In genomic region chr11:116881153-116881552, GRCh38 we compare ENCODE assay signal across 28 cellular contexts. TPM values are rescaled to one million over a fixed set of nuclear protein-coding genes. Genes with fewer than 3 reads are reported as not detected.
DNase-seq lines count a peak whose midpoint lies in the region; ATAC-seq and TF ChIP-seq lines count a peak whose summit lies in the region.
"Had no signal": no experiment of that assay in that cellular context is flagged by ENCODE, and none has a peak within 500 bp of the region (broad histone marks: within the 10 kb centered on the region; RNA-seq: fewer than 3 reads in every experiment).

No MANE protein-coding gene starts in this region.

- no peaks in the 10 kb centered on the region for H3K9me3 Mint-ChIP-seq in neural progenitor cell
- H3K9me3 Mint-ChIP-seq: activated B cell treated with CpG ODN at 0.5 μM for 24 hours; CD4-positive, alpha-beta T cell; central memory CD8-positive, alpha-beta T cell; T-helper 2 cell treated with Interferon-gamma antibody and Interleukin-4, amounts not matched to agents 5 μg/mL and 100 μg/mL, for 36 hours had no signal

- no peak overlapping the region for H3K4me3 ChIP-seq in foreskin fibroblast (ENCODE audit: low read depth in 1 of 2, low read length in 2 of 2)
- H3K4me3 ChIP-seq in neural progenitor cell = no peak overlapping the region
- H3K4me3 ChIP-seq in uterus = no peak overlapping the region
- H3K4me3 ChIP-seq: esophagus squamous epithelium, heart right ventricle, right atrium auricular region, SK-N-MC, suprapubic skin had no signal

- peaks cover 5% of the 10 kb centered on the region for H4K20me1 ChIP-seq in neural progenitor cell (ENCODE audit: low read depth)

- H3K4me1 Mint-ChIP-seq in neural progenitor cell = peaks cover 6% of the 10 kb centered on the region

- peaks cover 1% of the 10 kb centered on the region for H3K36me3 Mint-ChIP-seq in neural progenitor cell

- H3K9me3 ChIP-seq in neural progenitor cell (ENCODE audit: low read depth) = no peaks in the 10 kb centered on the region
- H3K9me3 ChIP-seq in uterus = no peaks in the 10 kb centered on the region
- H3K9me3 ChIP-seq: esophagus squamous epithelium, heart right ventricle, right atrium auricular region, suprapubic skin had no signal

- H3K27ac ChIP-seq in neural progenitor cell = no peak overlapping the region
- H3K27ac ChIP-seq in uterus = no peak overlapping the region
- H3K27ac ChIP-seq: esophagus squamous epithelium, heart right ventricle, right atrium auricular region, SK-N-MC, suprapubic skin had no signal

- H3K27me3 Mint-ChIP-seq in neural progenitor cell (ENCODE audit: insufficient read depth, low read depth) = no peaks in the 10 kb centered on the region
- H3K27me3 Mint-ChIP-seq: activated B cell treated with CpG ODN at 0.5 μM for 24 hours; CD4-positive, alpha-beta T cell; central memory CD8-positive, alpha-beta T cell had no signal

- no peak overlapping the region for H3K4me2 ChIP-seq in neural progenitor cell

- no peak overlapping the region for H3K9ac ChIP-seq in neural progenitor cell

- no peaks in the 10 kb centered on the region for H3K27me3 ChIP-seq in neural progenitor cell
- H3K27me3 ChIP-seq in uterus = no peaks in the 10 kb centered on the region
- H3K27me3 ChIP-seq: esophagus squamous epithelium, heart right ventricle, right atrium auricular region, suprapubic skin had no signal

- no peak overlapping the region for H2AFZ ChIP-seq in neural progenitor cell (replicated peaks)

- no peak overlapping the region for H3K4me3 Mint-ChIP-seq in neural progenitor cell
- H3K4me3 Mint-ChIP-seq: activated B cell treated with CpG ODN at 0.5 μM for 24 hours; CD4-positive, alpha-beta T cell; central memory CD8-positive, alpha-beta T cell; T-helper 2 cell treated with Interferon-gamma antibody and Interleukin-4, amounts not matched to agents 5 μg/mL and 100 μg/mL, for 36 hours had no signal

- H3F3A ChIP-seq in neural progenitor cell (ENCODE audit: low read depth) = peaks cover 8% of the 10 kb centered on the region

- TF ChIP-seq CTCF in foreskin fibroblast (IDR thresholded peaks at IDR 0.05; ENCODE audit: low read depth, low read length) = no peak
- no peak for TF ChIP-seq CTCF in neural progenitor cell (IDR thresholded peaks at IDR 0.05)
- TF ChIP-seq CTCF in uterus (IDR thresholded peaks at IDR 0.05) = no peak

- no peak for TF ChIP-seq POLR2A in uterus (IDR thresholded peaks at IDR 0.05)

- intact Hi-C loops in uterus (cut with DNase I; ENCODE audit: low total_unique reads) = no loop called here

- H3K36me3 ChIP-seq in neural progenitor cell (no peaks in the 10 kb centered on the region), uterus (no peaks in the 10 kb centered on the region)
- H3K36me3 ChIP-seq: right atrium auricular region, suprapubic skin had no signal

- H3K4me1 ChIP-seq in neural progenitor cell (peaks cover 2% of the 10 kb centered on the region), uterus (no peaks in the 10 kb centered on the region)
- H3K4me1 ChIP-seq: suprapubic skin had no signal

- DNase-seq in Ammon's horn (ENCODE audit: low spot score) = peak; percentile 74
- DNase-seq in NCI-H446 treated with DMSO at 0.1 percent for 48 hours (lab: John Stamatoyannopoulos, UW) = peak; percentile 37
- DNase-seq in foreskin fibroblast = peak; percentile 59 to 78
- no peak for DNase-seq in neural progenitor cell (ENCODE audit: low spot score)
- DNase-seq in dedifferentiated amniotic fluid mesenchymal stem cell (ENCODE audit: extremely low spot score) = no peak
- DNase-seq in uterus = no peak
- DNase-seq in HT-29 (ENCODE audit: low spot score) = no peak
- DNase-seq: activated B cell treated with CpG ODN at 0.5 μM for 24 hours; activated CD4-positive, alpha-beta T cell treated with anti-CD3 and anti-CD28 coated beads, Interleukin-2, amount 50 U/mL, for 48 hours; activated naive CD4-positive, alpha-beta T cell; CD4-positive, alpha-beta T cell; DMS153; effector CD8-positive, alpha-beta T cell; esophagus squamous epithelium; GF-D8; heart right ventricle; KBM-7; left ventricle myocardium superior; NCI-H1694 treated with DMSO at 0.1 percent for 48 hours had no signal

- peak overlapping the region; percentile 3 for H3K27ac Mint-ChIP-seq in neural progenitor cell
- H3K27ac Mint-ChIP-seq: activated B cell treated with CpG ODN at 0.5 μM for 24 hours; CD4-positive, alpha-beta T cell; T-helper 2 cell treated with Interferon-gamma antibody and Interleukin-4, amounts not matched to agents 5 μg/mL and 100 μg/mL, for 36 hours had no signal

- H3K79me2 ChIP-seq in neural progenitor cell (ENCODE audit: low read depth) = no peaks in the 10 kb centered on the region

- no peak for ATAC-seq in GM21723 (IDR thresholded peaks at IDR 0.05; ENCODE audit: unreplicated experiment)
- ATAC-seq: heart right ventricle, left ventricle myocardium superior had no signal

RNA-seq across cellular contexts. Expression of gene APOA1, which starts 43.7 kb away (rescaled TPM):
- total RNA-seq in neural progenitor cell (ENCODE audit: low replicate concordance) (0.84 and 2.7 TPM in 2 replicates), uterus (1 to 10 TPM in 2 of 4 donors, not detected in 2; 2.2 to 3.5 TPM)
- not detected in 2 replicates for total RNA-seq in HT-29 (2014; rRNA removed; shearing (Covaris generic))
- total RNA-seq: esophagus squamous epithelium, H1 had no signal

RNA-seq across cellular contexts. Expression of gene APOC3, which starts 51.4 kb away (rescaled TPM):
- not detected in 2 replicates for total RNA-seq in neural progenitor cell (ENCODE audit: low replicate concordance)
- total RNA-seq in uterus = 1 to 10 TPM in 1 of 4 donors, not detected in 3; 1.2 TPM
- not detected in 2 replicates for total RNA-seq in HT-29 (2014; rRNA removed; shearing (Covaris generic))
- total RNA-seq: activated B cell treated with CpG ODN at 0.5 μM for 24 hours; CD4-positive, alpha-beta T cell; esophagus squamous epithelium; H1; left ventricle myocardium superior; right atrium auricular region; RPMI7951 had no signal

RNA-seq across cellular contexts. Expression of gene APOA4, which starts 58.0 kb away (rescaled TPM):
- total RNA-seq in neural progenitor cell (ENCODE audit: low replicate concordance) = 0.12 and 0.56 TPM in 2 replicates
- not detected for total RNA-seq in uterus
- not detected in 2 replicates for total RNA-seq in HT-29 (2014; rRNA removed; shearing (Covaris generic))
- total RNA-seq: activated B cell treated with CpG ODN at 0.5 μM for 24 hours; CD4-positive, alpha-beta T cell; esophagus squamous epithelium; H1; left ventricle myocardium superior; mucosa of gallbladder; right atrium auricular region; RPMI7951 had no signal

Comparison
In these comparisons a context has a peak if more than half of its experiments do, and no peak if none do; other contexts are left out.
1. DNase-seq: peak in Ammon's horn (single experiment), NCI-H446 treated with DMSO at 0.1 percent for 48 hours (single experiment) and foreskin fibroblast (2 of 2); none in neural progenitor cell (single experiment), dedifferentiated amniotic fluid mesenchymal stem cell (single experiment), uterus (0 of 2) and HT-29 (single experiment).